11 cellular contexts compared by ENCODE assay signal in the genomic region with DNA sequence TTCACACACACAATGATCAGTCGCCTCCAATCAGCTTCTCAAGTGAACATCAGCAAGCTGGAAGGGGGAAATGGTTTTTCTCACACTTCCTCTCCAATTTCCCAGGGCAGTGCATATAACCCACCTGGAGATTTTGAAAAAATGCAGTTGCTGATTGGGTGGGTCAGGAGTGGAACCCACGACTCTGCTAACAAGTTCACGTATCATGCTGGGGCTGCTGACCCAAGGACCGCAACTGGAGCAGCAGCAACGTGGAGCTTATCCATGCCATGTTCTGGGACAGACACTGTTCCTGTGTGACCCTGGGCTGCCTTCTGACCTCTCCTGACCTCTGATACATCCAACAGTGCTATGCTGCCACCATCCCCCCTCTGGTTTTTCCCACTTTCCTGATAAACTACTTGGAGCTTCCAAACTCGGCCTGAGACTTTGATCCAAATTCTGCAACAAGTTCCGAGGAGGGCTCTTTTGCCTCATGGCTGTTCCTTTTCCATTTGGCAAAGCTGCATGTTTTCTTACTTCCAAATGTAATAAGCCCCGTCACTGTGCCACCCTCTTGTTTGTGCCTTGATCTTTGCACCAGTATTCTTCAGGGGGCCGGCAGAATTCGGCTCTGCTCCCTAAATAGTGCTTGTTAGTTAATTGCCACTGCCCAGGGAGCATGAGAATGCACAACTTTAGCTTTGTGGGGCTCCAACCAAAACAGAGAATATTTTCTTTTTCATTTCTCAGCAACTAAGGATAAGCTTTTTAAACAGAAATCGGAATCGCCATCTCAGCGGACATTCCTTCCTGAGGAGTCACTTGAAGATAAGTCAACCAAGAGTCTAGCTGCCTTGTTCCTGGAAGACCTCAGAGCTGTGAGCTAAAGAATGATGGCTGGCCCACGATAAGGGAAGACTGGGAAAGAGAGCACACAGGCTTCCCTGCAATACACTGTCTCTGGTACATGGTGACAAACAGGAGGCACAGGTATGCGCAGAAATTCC.
DNase-seq lines count a peak whose midpoint lies in the region; ATAC-seq lines count a peak whose summit lies in the region.
"Had no signal": no experiment of that assay in that cellular context is flagged by ENCODE, and none has a peak within 500 bp of the region (broad histone marks: within the 10 kb centered on the region; RNA-seq: fewer than 3 reads in every experiment).

No MANE protein-coding gene starts in this region.

- no peaks in the 10 kb centered on the region for H3K79me2 ChIP-seq in Karpas-422 (ENCODE audit: low read length)

- CTCF ChIA-PET in activated CD4-positive, alpha-beta T cell treated with anti-CD3 and anti-CD28 coated beads for 36 hours (lab: Charles Lee): interaction anchor here (0.7 to 2.4 kb wide), 7 partner anchors 13 to 428 kb away, joined by 3 to 11 read pairs (median 3); no protein-coding TSS in a partner anchor

- peaks cover 32% of the 10 kb centered on the region for H3K4me1 Mint-ChIP-seq in activated CD4-positive, alpha-beta T cell treated with anti-CD3 and anti-CD28 coated beads for 36 hours
- H3K4me1 Mint-ChIP-seq in activated naive CD8-positive, alpha-beta T cell (ENCODE audit: low read depth): peaks cover 53% of the 10 kb centered on the region
- H3K4me1 Mint-ChIP-seq in stimulated activated naive B cell treated with anti-CD40 and anti-IgM and Interleukin-4, amounts not matched to agents 10 μg/mL and 1 μg/mL and 100 μg/mL, for 72 hours: peaks cover 31 to 40% of the 10 kb centered on the region in 2 donors

- H3K27me3 ChIP-seq in Karpas-422 (ENCODE audit: low read length): no peaks in the 10 kb centered on the region
- H3K27me3 ChIP-seq: left lung had no signal

- no peaks in the 10 kb centered on the region for H3K9me3 ChIP-seq in Karpas-422 (ENCODE audit: low read length)
- H3K9me3 ChIP-seq: left lung had no signal

- no peak overlapping the region for H2AFZ ChIP-seq in Karpas-422 (ENCODE audit: low read length)

- POLR2A ChIA-PET in activated CD4-positive, alpha-beta T cell treated with anti-CD3 and anti-CD28 coated beads for 36 hours (lab: Charles Lee): no interaction called here

- intact Hi-C loops in activated CD4-positive, alpha-beta T cell treated with anti-CD3 and anti-CD28 coated beads for 36 hours (cut with DNase I, micrococcal nuclease): no loop called here
- intact Hi-C loops in left ventricle myocardium superior (cut with micrococcal nuclease): no loop called here

- no peak overlapping the region for H3K27ac ChIP-seq in Karpas-422 (ENCODE audit: low read length)

- peaks cover under 1% of the 10 kb centered on the region for H3K9me3 Mint-ChIP-seq in activated CD4-positive, alpha-beta T cell treated with anti-CD3 and anti-CD28 coated beads for 36 hours (ENCODE audit: low read depth)
- no peaks in the 10 kb centered on the region for H3K9me3 Mint-ChIP-seq in activated naive CD8-positive, alpha-beta T cell (ENCODE audit: low read depth)
- H3K9me3 Mint-ChIP-seq in stimulated activated naive B cell treated with anti-CD40 and anti-IgM and Interleukin-4, amounts not matched to agents 10 μg/mL and 1 μg/mL and 100 μg/mL, for 72 hours: no peaks in the 10 kb centered on the region

- ATAC-seq in activated CD4-positive, alpha-beta T cell treated with anti-CD3 and anti-CD28 coated beads for 36 hours: no peak
- ATAC-seq in left ventricle myocardium superior: peak; percentile 31
- ATAC-seq in stimulated activated naive B cell treated with anti-CD40 and anti-IgM and Interleukin-4, amounts not matched to agents 10 μg/mL and 1 μg/mL and 100 μg/mL, for 72 hours (replicated peaks): no peak
- no peak for ATAC-seq in GM19324 (IDR thresholded peaks at IDR 0.05; ENCODE audit: low FRiP score, unreplicated experiment)

- H3K27ac Mint-ChIP-seq in activated CD4-positive, alpha-beta T cell treated with anti-CD3 and anti-CD28 coated beads for 36 hours: peak overlapping the region; percentile 80
- peak overlapping the region; percentile 87 for H3K27ac Mint-ChIP-seq in activated naive CD8-positive, alpha-beta T cell
- peak overlapping the region; percentile 86 for H3K27ac Mint-ChIP-seq in stimulated activated naive B cell treated with anti-CD40 and anti-IgM and Interleukin-4, amounts not matched to agents 10 μg/mL and 1 μg/mL and 100 μg/mL, for 72 hours

- H3K27me3 Mint-ChIP-seq in activated CD4-positive, alpha-beta T cell treated with anti-CD3 and anti-CD28 coated beads for 36 hours: no peaks in the 10 kb centered on the region
- no peaks in the 10 kb centered on the region for H3K27me3 Mint-ChIP-seq in activated naive CD8-positive, alpha-beta T cell
- no peaks in the 10 kb centered on the region for H3K27me3 Mint-ChIP-seq in stimulated activated naive B cell treated with anti-CD40 and anti-IgM and Interleukin-4, amounts not matched to agents 10 μg/mL and 1 μg/mL and 100 μg/mL, for 72 hours

- no peak for DNase-seq in activated CD4-positive, alpha-beta T cell treated with anti-CD3 and anti-CD28 coated beads for 36 hours
- DNase-seq in activated CD4-positive, alpha-beta T cell treated with anti-CD3 and anti-CD28 coated beads, Interleukin-2, amount 50 U/mL, for 4 hours: no peak
- no peak for DNase-seq in left ventricle myocardium superior
- DNase-seq in stimulated activated naive B cell treated with anti-CD40 and anti-IgM and Interleukin-4, amounts not matched to agents 10 μg/mL and 1 μg/mL and 100 μg/mL, for 72 hours: no peak
- DNase-seq in Karpas-422: no peak
- no peak for DNase-seq in stimulated activated naive CD4-positive, alpha-beta T cell (lab: John Stamatoyannopoulos, UW)
- DNase-seq: KG1, NCI-H748 treated with DMSO at 0.1 percent for 48 hours had no signal

- H3K36me3 ChIP-seq in Karpas-422 (ENCODE audit: insufficient read depth, low read length): no peaks in the 10 kb centered on the region

- H3K4me3 Mint-ChIP-seq in activated CD4-positive, alpha-beta T cell treated with anti-CD3 and anti-CD28 coated beads for 36 hours: no peak overlapping the region
- peak overlapping the region; percentile 81 for H3K4me3 Mint-ChIP-seq in activated naive CD8-positive, alpha-beta T cell
- H3K4me3 Mint-ChIP-seq in stimulated activated naive B cell treated with anti-CD40 and anti-IgM and Interleukin-4, amounts not matched to agents 10 μg/mL and 1 μg/mL and 100 μg/mL, for 72 hours: peak overlapping the region; percentile 76 to 86

- no peaks in the 10 kb centered on the region for H3K9me2 ChIP-seq in Karpas-422 (replicated peaks; ENCODE audit: insufficient read depth, low read length)

- H3K4me2 ChIP-seq in Karpas-422 (ENCODE audit: low read depth, low read length, poor library complexity, severe bottlenecking): no peak overlapping the region

- no peak overlapping the region for H3K9ac ChIP-seq in Karpas-422 (ENCODE audit: low read length)

- no peaks in the 10 kb centered on the region for H4K20me1 ChIP-seq in Karpas-422 (ENCODE audit: insufficient read depth, low read depth, low read length)

- H3K4me3 ChIP-seq in Karpas-422 (ENCODE audit: low read length): no peak overlapping the region
- H3K4me3 ChIP-seq: left lung had no signal

- H3K4me1 ChIP-seq in Karpas-422 (ENCODE audit: low read length): peaks cover 40% of the 10 kb centered on the region
- H3K4me1 ChIP-seq: left lung had no signal

- H3K36me3 Mint-ChIP-seq in activated CD4-positive, alpha-beta T cell treated with anti-CD3 and anti-CD28 coated beads for 36 hours (ENCODE audit: low read depth): peaks cover 43% of the 10 kb centered on the region
- H3K36me3 Mint-ChIP-seq in activated naive CD8-positive, alpha-beta T cell: peaks cover 15% of the 10 kb centered on the region
- H3K36me3 Mint-ChIP-seq in stimulated activated naive B cell treated with anti-CD40 and anti-IgM and Interleukin-4, amounts not matched to agents 10 μg/mL and 1 μg/mL and 100 μg/mL, for 72 hours: peaks cover 0 to 14% of the 10 kb centered on the region in 2 donors
